Comparison of ENCODE assay signal across 27 cellular contexts in genomic region chr9:85994191-85994590, GRCh38.
"Had no signal": no experiment of that assay in that cellular context is flagged by ENCODE, and none has a peak within 500 bp of the region (broad histone marks: within the 10 kb centered on the region; RNA-seq: fewer than 3 reads in every experiment).

No MANE protein-coding gene starts in this region.

- H3K9me3 Mint-ChIP-seq: activated naive CD4-positive, alpha-beta T cell treated with anti-CD3 and anti-CD28 coated beads for 36 hours; activated naive CD8-positive, alpha-beta T cell treated with anti-CD3 and anti-CD28 coated beads, Interleukin-2, amount 10 ng/mL, durations not matched to agents 7 days and 5 days; activated T-cell treated with anti-CD3 and anti-CD28 coated beads, Interleukin-2, amount 50 U/mL, for 72 hours; effector memory CD8-positive, alpha-beta T cell; natural killer cell treated with Interleukin-12 subunit alpha and Interleukin-12 subunit beta and Interleukin-15 and Interleukin-18, amount 100 ng/mL, for 72 hours; T-helper 2 cell treated with Interferon-gamma antibody and Interleukin-4, amounts not matched to agents 5 μg/mL and 100 μg/mL, for 36 hours had no signal

- DNase-seq: activated CD4-positive, alpha-beta T cell treated with anti-CD3 and anti-CD28 coated beads for 36 hours; activated CD4-positive, CD25-positive, alpha-beta regulatory T cell; activated naive CD4-positive, alpha-beta T cell treated with anti-CD3 and anti-CD28 coated beads for 36 hours; activated naive CD8-positive, alpha-beta T cell treated with anti-CD3 and anti-CD28 coated beads, Interleukin-2, amount 10 ng/mL, durations not matched to agents 7 days and 5 days; activated T-cell treated with anti-CD3 and anti-CD28 coated beads for 4 hours; activated T-cell treated with anti-CD3 and anti-CD28 coated beads, Interleukin-2, amount 50 U/mL, for 72 hours; amygdala; caudate nucleus; cortex of kidney; effector memory CD8-positive, alpha-beta T cell; left lung; mesendoderm; mucosa of descending colon; sigmoid colon; stimulated activated CD4-positive, alpha-beta T cell treated with anti-CD3 and anti-CD28 coated beads, Interleukin-1b, Interleukin-23, amount 100 ng/mL, for 48 hours; stimulated activated CD4-positive, alpha-beta T cell treated with anti-CD3 and anti-CD28 coated beads, Interleukin-4, amount 100 ng/mL, for 4 hours; stimulated activated CD8-positive, alpha-beta memory T cell treated with anti-CD3 and anti-CD28 coated beads, Interleukin-4, amount 100 ng/mL, for 48 hours; stomach; T-helper 1 cell; thyroid gland; upper lobe of right lung had no signal

- H3K27ac Mint-ChIP-seq: activated CD4-positive, alpha-beta T cell treated with anti-CD3 and anti-CD28 coated beads for 36 hours; activated naive CD4-positive, alpha-beta T cell treated with anti-CD3 and anti-CD28 coated beads for 36 hours; activated naive CD8-positive, alpha-beta T cell treated with anti-CD3 and anti-CD28 coated beads, Interleukin-2, amount 10 ng/mL, durations not matched to agents 7 days and 5 days; activated T-cell treated with anti-CD3 and anti-CD28 coated beads, Interleukin-2, amount 50 U/mL, for 72 hours; natural killer cell treated with Interleukin-12 subunit alpha and Interleukin-12 subunit beta and Interleukin-15 and Interleukin-18, amount 100 ng/mL, for 72 hours; stimulated activated memory B cell treated with anti-CD40 and anti-IgM and Interleukin-4, amounts not matched to agents 10 μg/mL and 1 μg/mL and 100 μg/mL, for 72 hours; T-helper 2 cell treated with Interferon-gamma antibody and Interleukin-4, amounts not matched to agents 5 μg/mL and 100 μg/mL, for 36 hours had no signal

- H3K27me3 Mint-ChIP-seq: activated CD4-positive, alpha-beta T cell treated with anti-CD3 and anti-CD28 coated beads for 36 hours; activated naive CD8-positive, alpha-beta T cell treated with anti-CD3 and anti-CD28 coated beads, Interleukin-2, amount 10 ng/mL, durations not matched to agents 7 days and 5 days; effector memory CD8-positive, alpha-beta T cell; natural killer cell treated with Interleukin-12 subunit alpha and Interleukin-12 subunit beta and Interleukin-15 and Interleukin-18, amount 100 ng/mL, for 72 hours; stimulated activated memory B cell treated with anti-CD40 and anti-IgM and Interleukin-4, amounts not matched to agents 10 μg/mL and 1 μg/mL and 100 μg/mL, for 72 hours had no signal

- ATAC-seq: activated CD4-positive, alpha-beta T cell treated with anti-CD3 and anti-CD28 coated beads for 36 hours; activated T-cell treated with anti-CD3 and anti-CD28 coated beads, Interleukin-2, amount 50 U/mL, for 72 hours; effector memory CD8-positive, alpha-beta T cell; esophagus mucosa; left lung; mucosa of descending colon; natural killer cell treated with Interleukin-12 subunit alpha and Interleukin-12 subunit beta and Interleukin-15 and Interleukin-18, amount 100 ng/mL, for 72 hours; stimulated activated memory B cell treated with anti-CD40 and anti-IgM and Interleukin-4, amounts not matched to agents 10 μg/mL and 1 μg/mL and 100 μg/mL, for 72 hours; upper lobe of right lung had no signal

- H3K9me3 ChIP-seq: left lung, mucosa of descending colon, sigmoid colon, stomach, thyroid gland, upper lobe of right lung had no signal

- H3K4me3 Mint-ChIP-seq: activated CD4-positive, alpha-beta T cell treated with anti-CD3 and anti-CD28 coated beads for 36 hours; activated naive CD4-positive, alpha-beta T cell treated with anti-CD3 and anti-CD28 coated beads for 36 hours; activated naive CD8-positive, alpha-beta T cell treated with anti-CD3 and anti-CD28 coated beads, Interleukin-2, amount 10 ng/mL, durations not matched to agents 7 days and 5 days; activated T-cell treated with anti-CD3 and anti-CD28 coated beads, Interleukin-2, amount 50 U/mL, for 72 hours; effector memory CD8-positive, alpha-beta T cell; natural killer cell treated with Interleukin-12 subunit alpha and Interleukin-12 subunit beta and Interleukin-15 and Interleukin-18, amount 100 ng/mL, for 72 hours; stimulated activated memory B cell treated with anti-CD40 and anti-IgM and Interleukin-4, amounts not matched to agents 10 μg/mL and 1 μg/mL and 100 μg/mL, for 72 hours; T-helper 2 cell treated with Interferon-gamma antibody and Interleukin-4, amounts not matched to agents 5 μg/mL and 100 μg/mL, for 36 hours had no signal

- H3K4me3 ChIP-seq: left lung, lung, mucosa of descending colon, sigmoid colon, smooth muscle cell, stomach, thyroid gland, upper lobe of right lung had no signal

- H3K27me3 ChIP-seq: left lung, sigmoid colon, stomach, thyroid gland, upper lobe of right lung had no signal

- H3K4me1 Mint-ChIP-seq: activated CD4-positive, alpha-beta T cell treated with anti-CD3 and anti-CD28 coated beads for 36 hours; activated naive CD8-positive, alpha-beta T cell treated with anti-CD3 and anti-CD28 coated beads, Interleukin-2, amount 10 ng/mL, durations not matched to agents 7 days and 5 days had no signal

- H3K27ac ChIP-seq: left lung, sigmoid colon, stomach, thyroid gland, upper lobe of right lung had no signal

- H3K4me1 ChIP-seq: left lung, sigmoid colon, stomach, thyroid gland, upper lobe of right lung had no signal
